In the genomic region with DNA sequence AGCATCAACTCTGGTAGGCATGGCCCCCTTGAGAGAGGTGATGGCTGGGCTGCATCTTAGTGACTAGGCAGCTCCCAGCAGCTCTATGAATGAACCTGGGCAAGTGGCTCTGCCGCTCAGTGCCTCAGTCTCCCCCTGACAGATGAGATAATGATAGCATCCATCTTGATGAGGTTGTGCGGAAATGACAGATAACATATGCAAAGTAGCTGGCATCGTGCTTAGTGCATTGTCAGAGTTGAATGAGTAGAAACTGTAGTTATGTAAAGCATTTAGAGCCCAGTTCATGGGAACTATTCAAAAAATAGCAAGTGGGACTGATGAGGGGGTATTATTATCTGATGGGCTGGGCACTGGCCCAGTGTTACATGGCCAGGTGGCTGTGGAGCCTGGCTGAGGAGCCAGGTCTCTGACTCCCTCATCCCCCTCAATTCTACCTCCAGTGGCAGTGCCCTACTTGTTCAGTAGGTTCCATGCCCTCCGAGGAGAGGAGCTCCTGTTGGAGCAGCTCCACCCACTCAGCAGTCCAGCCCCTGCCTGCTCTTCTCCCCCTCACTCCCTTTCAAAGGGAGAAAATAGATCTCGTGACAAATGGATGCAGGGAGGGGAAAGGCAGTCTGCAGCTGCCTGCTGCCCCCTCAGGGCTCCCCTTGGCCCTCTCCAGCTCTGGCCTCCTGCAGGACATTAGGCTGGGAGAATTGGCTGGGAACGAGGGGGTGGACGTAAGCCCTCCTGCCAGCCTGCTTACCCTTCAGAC, we compare ENCODE assay signal across 13 cellular contexts. TPM values are rescaled to one million over a fixed set of nuclear protein-coding genes. Genes with fewer than 3 reads are reported as not detected.
DNase-seq lines count a peak whose midpoint lies in the region; ATAC-seq and TF ChIP-seq lines count a peak whose summit lies in the region.
"Had no signal": no experiment of that assay in that cellular context is flagged by ENCODE, and none has a peak within 500 bp of the region (broad histone marks: within the 10 kb centered on the region; RNA-seq: fewer than 3 reads in every experiment).

No MANE protein-coding gene starts in this region.

- TF ChIP-seq CTCF in GM12864 (IDR thresholded peaks at IDR 0.05; ENCODE audit: low read depth, low read length, missing control alignments) (no peak), neural progenitor cell (IDR thresholded peaks at IDR 0.05) (no peak), prostate gland (IDR thresholded peaks at IDR 0.05) (no peak)

- TF ChIP-seq POLR2A in prostate gland (IDR thresholded peaks at IDR 0.05) = no peak

- H3K4me1 Mint-ChIP-seq in neural progenitor cell = peaks cover 51% of the 10 kb centered on the region
- H3K4me1 Mint-ChIP-seq in activated CD4-positive, alpha-beta T cell treated with anti-CD3 and anti-CD28 coated beads for 36 hours = peaks cover 37% of the 10 kb centered on the region

- no peak overlapping the region for H2AFZ ChIP-seq in neural progenitor cell (replicated peaks)

- no peak overlapping the region for H3K27ac Mint-ChIP-seq in neural progenitor cell
- H3K27ac Mint-ChIP-seq in activated CD4-positive, alpha-beta T cell treated with anti-CD3 and anti-CD28 coated beads for 36 hours = no peak overlapping the region
- H3K27ac Mint-ChIP-seq: mesothelial cell of epicardium had no signal

- intact Hi-C loops in activated CD4-positive, alpha-beta T cell treated with anti-CD3 and anti-CD28 coated beads for 36 hours (cut with DNase I, micrococcal nuclease) = no loop called here
- intact Hi-C loops in prostate gland (cut with DNase I) = no loop called here

- H3K9me3 ChIP-seq in neural progenitor cell (ENCODE audit: low read depth) (no peaks in the 10 kb centered on the region), prostate gland (no peaks in the 10 kb centered on the region)

- ATAC-seq in HG03066 (IDR thresholded peaks at IDR 0.05; ENCODE audit: low read depth, unreplicated experiment) = peak; percentile 29
- no peak for ATAC-seq in activated CD4-positive, alpha-beta T cell treated with anti-CD3 and anti-CD28 coated beads for 36 hours
- ATAC-seq: stimulated activated naive CD8-positive, alpha-beta T cell treated with anti-CD3 and anti-CD28 coated beads, Interleukin-15, amount 100 ng/mL, for 72 hours had no signal

- CTCF ChIA-PET in activated CD4-positive, alpha-beta T cell treated with anti-CD3 and anti-CD28 coated beads for 36 hours (lab: Charles Lee) = interaction anchor here (1.2 to 1.4 kb wide), 2 partner anchors 8 to 28 kb away, joined by 3 to 12 read pairs; no protein-coding TSS in a partner anchor

- H3K9ac ChIP-seq in neural progenitor cell = no peak overlapping the region

- H4K20me1 ChIP-seq in neural progenitor cell (ENCODE audit: low read depth) = peaks cover 16% of the 10 kb centered on the region

- H3K36me3 ChIP-seq in neural progenitor cell = no peaks in the 10 kb centered on the region
- H3K36me3 ChIP-seq in prostate gland = no peaks in the 10 kb centered on the region
- H3K36me3 ChIP-seq: cardiac muscle cell had no signal

- H3K27ac ChIP-seq in caudate nucleus (ENCODE audit: low read depth, low read length) = peak overlapping the region; percentile 87
- H3K27ac ChIP-seq in neural progenitor cell = no peak overlapping the region
- peak overlapping the region in 1 of 2 donors; percentile 95 for H3K27ac ChIP-seq in prostate gland
- H3K27ac ChIP-seq: cardiac muscle cell had no signal

- H3K4me3 ChIP-seq in GM12864 (ENCODE audit: low read depth, low read length) (peak overlapping the region; percentile 42), neural progenitor cell (no peak overlapping the region), prostate gland (no peak overlapping the region)
- H3K4me3 ChIP-seq: cardiac muscle cell had no signal

- no peaks in the 10 kb centered on the region for H3K9me3 Mint-ChIP-seq in neural progenitor cell
- H3K9me3 Mint-ChIP-seq in activated CD4-positive, alpha-beta T cell treated with anti-CD3 and anti-CD28 coated beads for 36 hours (ENCODE audit: low read depth) = no peaks in the 10 kb centered on the region
- H3K9me3 Mint-ChIP-seq: mesothelial cell of epicardium; stimulated activated naive CD8-positive, alpha-beta T cell treated with anti-CD3 and anti-CD28 coated beads, Interleukin-15, amount 100 ng/mL, for 72 hours had no signal

- POLR2A ChIA-PET in activated CD4-positive, alpha-beta T cell treated with anti-CD3 and anti-CD28 coated beads for 36 hours (lab: Charles Lee) = no interaction called here

- peaks cover 36% of the 10 kb centered on the region for H3K4me1 ChIP-seq in neural progenitor cell
- H3K4me1 ChIP-seq in prostate gland (replicated peaks) = peaks cover 40% of the 10 kb centered on the region

- DNase-seq in GM12864 (ENCODE audit: low read depth) (no peak), caudate nucleus (lab: John Stamatoyannopoulos, UW) (peak in 14 of 61 donors; percentile 7 to 62 (median 34)), neural progenitor cell (ENCODE audit: low spot score) (peak; percentile 46), C1 segment of cervical spinal cord (lab: John Stamatoyannopoulos, UW) (no peak), NCI-H1105 (lab: John Stamatoyannopoulos, UW) (no peak), prostate gland (ENCODE audit: low spot score) (no peak)
- DNase-seq in activated CD4-positive, alpha-beta T cell treated with anti-CD3 and anti-CD28 coated beads for 36 hours = no peak
- DNase-seq: activated T-cell treated with anti-CD3 and anti-CD28 coated beads, Interleukin-2, amount 50 U/mL, for 48 hours; NCI-H524 treated with DMSO at 0.1 percent for 48 hours; stimulated activated naive CD8-positive, alpha-beta T cell treated with anti-CD3 and anti-CD28 coated beads, Interleukin-15, amount 100 ng/mL, for 72 hours had no signal

- no peaks in the 10 kb centered on the region for H3K79me2 ChIP-seq in neural progenitor cell (ENCODE audit: low read depth)

- peaks cover 25% of the 10 kb centered on the region for H3K27me3 Mint-ChIP-seq in neural progenitor cell (ENCODE audit: insufficient read depth, low read depth)
- no peaks in the 10 kb centered on the region for H3K27me3 Mint-ChIP-seq in activated CD4-positive, alpha-beta T cell treated with anti-CD3 and anti-CD28 coated beads for 36 hours
- H3K27me3 Mint-ChIP-seq: stimulated activated naive CD8-positive, alpha-beta T cell treated with anti-CD3 and anti-CD28 coated beads, Interleukin-15, amount 100 ng/mL, for 72 hours had no signal

- H3K36me3 Mint-ChIP-seq in neural progenitor cell = no peaks in the 10 kb centered on the region
- H3K36me3 Mint-ChIP-seq in activated CD4-positive, alpha-beta T cell treated with anti-CD3 and anti-CD28 coated beads for 36 hours (ENCODE audit: low read depth) = no peaks in the 10 kb centered on the region
- H3K36me3 Mint-ChIP-seq: mesothelial cell of epicardium had no signal

- 68% methylated on average over 7 of the region's 7 CpGs for WGBS in prostate gland

- H3K4me3 Mint-ChIP-seq in neural progenitor cell = peak overlapping the region; percentile 35
- no peak overlapping the region for H3K4me3 Mint-ChIP-seq in activated CD4-positive, alpha-beta T cell treated with anti-CD3 and anti-CD28 coated beads for 36 hours
- H3K4me3 Mint-ChIP-seq: mesothelial cell of epicardium; stimulated activated naive CD8-positive, alpha-beta T cell treated with anti-CD3 and anti-CD28 coated beads, Interleukin-15, amount 100 ng/mL, for 72 hours had no signal

- peak overlapping the region; percentile 48 for H3K4me2 ChIP-seq in neural progenitor cell

- peaks cover 2% of the 10 kb centered on the region for H3F3A ChIP-seq in neural progenitor cell (ENCODE audit: low read depth)

- H3K27me3 ChIP-seq in neural progenitor cell = no peaks in the 10 kb centered on the region
- H3K27me3 ChIP-seq in prostate gland (replicated peaks; ENCODE audit: insufficient read depth) = no peaks in the 10 kb centered on the region

RNA-seq across cellular contexts. Expression of a gene that starts 6.6 kb away (rescaled TPM):
- 4.9 and 8.9 TPM in 2 replicates for total RNA-seq in neural progenitor cell (ENCODE audit: low replicate concordance)
- 10 to 100 TPM; 22.0 to 26.5 TPM for total RNA-seq in activated CD4-positive, alpha-beta T cell treated with anti-CD3 and anti-CD28 coated beads for 36 hours
- 10 to 100 TPM; 33.4 to 57.9 TPM for total RNA-seq in prostate gland

RNA-seq across cellular contexts. Expression of a gene that starts 37.4 kb away (rescaled TPM):
- total RNA-seq in neural progenitor cell (ENCODE audit: low replicate concordance) = 17.0 and 17.2 TPM in 2 replicates
- total RNA-seq in activated CD4-positive, alpha-beta T cell treated with anti-CD3 and anti-CD28 coated beads for 36 hours = 10 to 100 TPM; 39.8 to 49.0 TPM
- 10 to 100 TPM; 10.3 to 31.1 TPM for total RNA-seq in prostate gland
